Comparison of ENCODE assay signal across 8 cellular contexts in genomic region chr2:155368934-155369333, GRCh38.
DNase-seq lines count a peak whose midpoint lies in the region; ATAC-seq and TF ChIP-seq lines count a peak whose summit lies in the region.

No MANE protein-coding gene starts in this region.

- no peak overlapping the region for H3T11ph ChIP-seq in H9 (ENCODE audit: low read length)

- H3K4me2 ChIP-seq in H9 (ENCODE audit: insufficient read depth, insufficient read length, low read length) (no peak overlapping the region), OCI-LY3 (ENCODE audit: low read length) (no peak overlapping the region)

- H3K9ac ChIP-seq in H9 (ENCODE audit: extremely low read depth, insufficient read length, low read length) (no peak overlapping the region), OCI-LY3 (ENCODE audit: low read length) (no peak overlapping the region)

- H3K4me3 ChIP-seq in OCI-LY3 (ENCODE audit: low read length) = no peak overlapping the region
- no peak overlapping the region for H3K4me3 ChIP-seq in fibroblast of the aortic adventitia (ENCODE audit: low read depth, low read length)

- H4K91ac ChIP-seq in H9 (ENCODE audit: insufficient read length, low read depth, low read length) = no peak overlapping the region

- H4K20me1 ChIP-seq in H9 (ENCODE audit: control insufficient read depth, insufficient read depth, insufficient read length) (no peaks in the 10 kb centered on the region), OCI-LY3 (ENCODE audit: insufficient read depth, low read length) (no peaks in the 10 kb centered on the region)

- DNase-seq in H9 = no peak
- peak; percentile 17 for DNase-seq in fibroblast of the aortic adventitia (ENCODE audit: low read depth)
- no peak for DNase-seq in stimulated activated CD4-positive, alpha-beta T cell treated with anti-CD3 and anti-CD28 coated beads, Interleukin-4, amount 100 ng/mL, for 24 hours
- no peak for DNase-seq in NCI-H187 treated with DMSO at 0.1 percent for 48 hours (lab: John Stamatoyannopoulos, UW)

- H3K23ac ChIP-seq in H9 (ENCODE audit: insufficient read length, low read depth, low read length) = no peak overlapping the region

- H2BK15ac ChIP-seq in H9 (ENCODE audit: low read depth, low read length) = no peak overlapping the region

- no peaks in the 10 kb centered on the region for H3K79me2 ChIP-seq in H9 (ENCODE audit: insufficient read depth, low read length)
- no peaks in the 10 kb centered on the region for H3K79me2 ChIP-seq in OCI-LY3 (ENCODE audit: low read length)

- H3K56ac ChIP-seq in H9 (ENCODE audit: insufficient read length, low read depth, low read length) = no peak overlapping the region

- no peak overlapping the region for H3K4ac ChIP-seq in H9 (ENCODE audit: low read depth, low read length)

- H2BK20ac ChIP-seq in H9 (ENCODE audit: low read depth, low read length, poor library complexity, severe bottlenecking) = no peak overlapping the region

- no peaks in the 10 kb centered on the region for H3K27me3 Mint-ChIP-seq in H9 (ENCODE audit: low read depth)

- TF ChIP-seq CTCF in C4-2B (conservative IDR thresholded peaks at IDR 0.05) (peak; percentile 38), H9 (conservative IDR thresholded peaks at IDR 0.05) (peak; percentile 40; the same call in 1 of the 3 replicates), OCI-LY3 (IDR thresholded peaks at IDR 0.05; ENCODE audit: low read depth, low read length) (peak; percentile 44), fibroblast of the aortic adventitia (IDR thresholded peaks at IDR 0.05; ENCODE audit: insufficient read depth, low read length) (no peak)

- WGBS in H9 (ENCODE audit: extremely low coverage, insufficient read length, low lambda C conversion rate) = no CpG with 5 or more reads among the region's 1 CpG

- H2AFZ ChIP-seq in H9 (ENCODE audit: low read length) (no peak overlapping the region), OCI-LY3 (ENCODE audit: low read depth, low read length) (no peak overlapping the region)

- no peak overlapping the region for H2BK5ac ChIP-seq in H9 (ENCODE audit: insufficient read length, low read length)

- no peak overlapping the region for H2BK120ac ChIP-seq in H9 (ENCODE audit: low read depth, low read length, poor library complexity, severe bottlenecking)

- no peaks in the 10 kb centered on the region for H3K27me3 ChIP-seq in H9 (ENCODE audit: insufficient read depth, low read length)
- H3K27me3 ChIP-seq in OCI-LY3 (ENCODE audit: low read depth, low read length) = no peaks in the 10 kb centered on the region

- H3K4me1 ChIP-seq in H9 (ENCODE audit: insufficient read depth, low read length) (no peaks in the 10 kb centered on the region), OCI-LY3 (ENCODE audit: low read length) (peaks cover 3% of the 10 kb centered on the region; the same call in 1 of the 2 replicates)

- H3K79me1 ChIP-seq in H9 (ENCODE audit: insufficient read depth, low read depth, low read length, poor library complexity, severe bottlenecking) = no peaks in the 10 kb centered on the region

- H3K27ac ChIP-seq in C4-2B (no peak overlapping the region), H9 (ENCODE audit: insufficient read length, low read depth, low read length) (no peak overlapping the region), OCI-LY3 (ENCODE audit: low read length) (no peak overlapping the region)

- no peak overlapping the region for H2BK12ac ChIP-seq in H9 (ENCODE audit: insufficient read length, low read depth, low read length)

- no peaks in the 10 kb centered on the region for H3K36me3 ChIP-seq in OCI-LY3 (replicated peaks; ENCODE audit: low read depth, low read length)

- H3K36me3 Mint-ChIP-seq in H9 (ENCODE audit: insufficient read depth in 1 of 3, low read depth in 3 of 3) = no peaks in the 10 kb centered on the region

- H3K9me3 ChIP-seq in H9 (ENCODE audit: control insufficient read depth, low read depth, low read length) (no peaks in the 10 kb centered on the region), OCI-LY3 (ENCODE audit: insufficient read depth, low read length) (no peaks in the 10 kb centered on the region)

- H3K4me3 Mint-ChIP-seq in H9 = no peak overlapping the region

- no peak overlapping the region for H3K27ac Mint-ChIP-seq in H9

- no peak overlapping the region for H4K5ac ChIP-seq in H9 (ENCODE audit: insufficient read length, low read depth, low read length)

- ATAC-seq in HG02623 (IDR thresholded peaks at IDR 0.05; ENCODE audit: unreplicated experiment) (no peak), GM18517 (IDR thresholded peaks at IDR 0.05; ENCODE audit: unreplicated experiment) (no peak)

- H4K8ac ChIP-seq in H9 (replicated peaks; ENCODE audit: insufficient read length, low read depth, low read length) = no peak overlapping the region

- no peak overlapping the region for H3K14ac ChIP-seq in H9 (ENCODE audit: insufficient read depth, low read length)

- H3K4me1 Mint-ChIP-seq in H9 = peaks cover 4% of the 10 kb centered on the region in 2 experiments; a peak in 2 of 4 replicates

- no peak overlapping the region for H2AK5ac ChIP-seq in H9 (ENCODE audit: insufficient read length, low read length)

- no peaks in the 10 kb centered on the region for H3K9me3 Mint-ChIP-seq in H9

- H3K23me2 ChIP-seq in H9 (ENCODE audit: insufficient read length, low read depth, low read length, poor library complexity, severe bottlenecking) = no peaks in the 10 kb centered on the region

- H3K18ac ChIP-seq in H9 (ENCODE audit: insufficient read length, low read depth, low read length) = no peak overlapping the region
